22 cellular contexts compared by ENCODE assay signal in the genomic region with DNA sequence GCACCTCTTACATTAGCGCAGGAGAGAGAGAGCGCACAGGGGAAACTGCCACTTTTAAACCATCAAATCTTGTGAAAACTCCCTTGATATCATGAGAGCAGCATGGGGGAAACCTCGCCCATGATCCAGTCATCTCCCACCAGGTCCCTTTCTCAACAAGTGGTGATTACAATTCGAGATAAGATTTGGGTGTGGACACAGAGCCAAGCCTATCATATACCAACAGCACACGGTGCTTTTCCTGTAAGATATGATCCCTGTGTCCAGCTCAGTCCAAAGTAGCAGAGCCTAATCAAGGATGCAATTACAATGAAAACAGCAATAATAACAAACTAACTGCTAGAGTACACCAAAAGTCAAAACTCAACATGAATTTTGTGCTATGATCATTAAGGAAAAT.
"Had no signal": no experiment of that assay in that cellular context is flagged by ENCODE, and none has a peak within 500 bp of the region (broad histone marks: within the 10 kb centered on the region; RNA-seq: fewer than 3 reads in every experiment).

No MANE protein-coding gene starts in this region.

- H3K4me1 ChIP-seq: adrenal gland, body of pancreas, breast epithelium had no signal

- H3K36me3 ChIP-seq: adrenal gland, breast epithelium, SJCRH30 had no signal

- ATAC-seq: activated CD8-positive, alpha-beta T cell treated with anti-CD3 and anti-CD28 coated beads, Interleukin-2, amount 10 ng/mL, durations not matched to agents 7 days and 5 days; activated naive CD4-positive, alpha-beta T cell treated with anti-CD3 and anti-CD28 coated beads, Interleukin-2, amount 50 U/mL, for 72 hours; body of pancreas; Panc1 had no signal

- H3K27ac ChIP-seq: adrenal gland, body of pancreas, breast epithelium had no signal

- H3K9me3 ChIP-seq: adrenal gland, body of pancreas, breast epithelium, SJCRH30, SK-N-SH had no signal

- H3K4me3 ChIP-seq: adrenal gland, body of pancreas, breast epithelium, SJCRH30 had no signal

- H3K4me2 ChIP-seq: SK-N-SH had no signal

- DNase-seq: activated CD4-positive, alpha-beta T cell treated with anti-CD3 and anti-CD28 coated beads, Interleukin-2, amount 10 ng/mL, durations not matched to agents 7 days and 5 days; activated CD4-positive, alpha-beta T cell treated with anti-CD3 and anti-CD28 coated beads, Interleukin-2, amount 50 U/mL, for 48 hours; activated CD8-positive, alpha-beta T cell treated with anti-CD3 and anti-CD28 coated beads, Interleukin-2, amount 10 ng/mL, durations not matched to agents 7 days and 5 days; activated gamma-delta T cell treated with Interleukin-2 at 50 U/mL for 16 hours; activated naive CD4-positive, alpha-beta T cell treated with anti-CD3 and anti-CD28 coated beads for 36 hours; activated T-cell treated with anti-CD3 and anti-CD28 coated beads, Interleukin-2, amount 50 U/mL, for 24 hours; adrenal gland; body of pancreas; NCI-H1105; NCI-H1417 treated with DMSO at 0.1 percent for 48 hours; NCI-H187 treated with DMSO at 0.1 percent for 48 hours; NCI-H2081; NCI-H226; NCI-H446 treated with DMSO at 0.1 percent for 48 hours; NCI-H524 treated with DMSO at 0.1 percent for 48 hours; SHP77; SJCRH30; SK-N-SH had no signal

- H3K9ac ChIP-seq: SK-N-SH had no signal

- FAIRE-seq: astrocyte had no signal

- H3K27me3 ChIP-seq: adrenal gland, body of pancreas, breast epithelium, SJCRH30 had no signal
